Comparison of ENCODE assay signal across 1 cellular context in the genomic region with DNA sequence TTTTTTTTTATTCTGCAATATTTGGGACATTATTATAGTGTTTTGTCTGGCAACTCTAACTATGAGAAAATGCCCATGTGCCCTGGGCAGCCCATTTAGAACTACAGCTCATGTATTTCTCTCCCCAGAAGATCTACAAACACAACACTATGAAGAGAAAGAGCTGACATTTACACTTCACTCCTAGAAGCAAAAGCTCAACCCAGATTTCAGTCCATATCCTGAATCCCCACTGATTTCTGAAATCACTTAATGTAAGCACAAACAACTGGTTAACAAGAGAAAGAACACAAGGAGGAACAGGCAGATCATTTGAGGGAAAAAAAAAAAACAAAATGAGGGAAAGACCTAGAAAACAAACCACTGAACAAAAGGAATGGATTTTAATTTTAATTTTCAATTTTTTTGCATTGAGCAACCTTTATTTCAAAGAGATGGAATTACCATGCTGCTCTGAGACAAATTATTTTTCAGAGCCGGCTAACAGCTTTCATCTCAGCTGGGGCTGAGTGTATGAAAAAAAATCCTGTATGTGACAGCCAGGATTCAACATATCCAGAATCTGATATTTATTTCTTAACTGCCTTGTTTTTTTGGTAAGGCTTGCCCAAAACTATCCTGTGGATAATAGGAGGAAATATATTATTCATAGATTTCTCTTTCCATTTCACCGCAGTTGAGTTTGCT.
TF ChIP-seq lines count a peak whose summit lies in the region.

No MANE protein-coding gene starts in this region.

TF ChIP-seq in K562, 482 proteins besides CTCF, POLR2A, EP300 and RAD21:
- peak; percentile 10 for TF ChIP-seq CBX8 (IDR thresholded peaks at IDR 0.05; ENCODE audit: borderline replicate concordance, extremely low read depth, low read depth, low read length, poor library complexity, severe bottlenecking)
- TF ChIP-seq, protein P1, sequence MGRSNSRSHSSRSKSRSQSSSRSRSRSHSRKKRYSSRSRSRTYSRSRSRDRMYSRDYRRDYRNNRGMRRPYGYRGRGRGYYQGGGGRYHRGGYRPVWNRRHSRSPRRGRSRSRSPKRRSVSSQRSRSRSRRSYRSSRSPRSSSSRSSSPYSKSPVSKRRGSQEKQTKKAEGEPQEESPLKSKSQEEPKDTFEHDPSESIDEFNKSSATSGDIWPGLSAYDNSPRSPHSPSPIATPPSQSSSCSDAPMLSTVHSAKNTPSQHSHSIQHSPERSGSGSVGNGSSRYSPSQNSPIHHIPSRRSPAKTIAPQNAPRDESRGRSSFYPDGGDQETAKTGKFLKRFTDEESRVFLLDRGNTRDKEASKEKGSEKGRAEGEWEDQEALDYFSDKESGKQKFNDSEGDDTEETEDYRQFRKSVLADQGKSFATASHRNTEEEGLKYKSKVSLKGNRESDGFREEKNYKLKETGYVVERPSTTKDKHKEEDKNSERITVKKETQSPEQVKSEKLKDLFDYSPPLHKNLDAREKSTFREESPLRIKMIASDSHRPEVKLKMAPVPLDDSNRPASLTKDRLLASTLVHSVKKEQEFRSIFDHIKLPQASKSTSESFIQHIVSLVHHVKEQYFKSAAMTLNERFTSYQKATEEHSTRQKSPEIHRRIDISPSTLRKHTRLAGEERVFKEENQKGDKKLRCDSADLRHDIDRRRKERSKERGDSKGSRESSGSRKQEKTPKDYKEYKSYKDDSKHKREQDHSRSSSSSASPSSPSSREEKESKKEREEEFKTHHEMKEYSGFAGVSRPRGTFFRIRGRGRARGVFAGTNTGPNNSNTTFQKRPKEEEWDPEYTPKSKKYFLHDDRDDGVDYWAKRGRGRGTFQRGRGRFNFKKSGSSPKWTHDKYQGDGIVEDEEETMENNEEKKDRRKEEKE (IDR thresholded peaks at IDR 0.05; ENCODE audit: borderline replicate concordance in 1 of 2, control insufficient read depth in 1 of 2, low read depth in 2 of 2, low read length in 1 of 2): no peak
